Comparison of ENCODE assay signal across 31 cellular contexts in the genomic region with DNA sequence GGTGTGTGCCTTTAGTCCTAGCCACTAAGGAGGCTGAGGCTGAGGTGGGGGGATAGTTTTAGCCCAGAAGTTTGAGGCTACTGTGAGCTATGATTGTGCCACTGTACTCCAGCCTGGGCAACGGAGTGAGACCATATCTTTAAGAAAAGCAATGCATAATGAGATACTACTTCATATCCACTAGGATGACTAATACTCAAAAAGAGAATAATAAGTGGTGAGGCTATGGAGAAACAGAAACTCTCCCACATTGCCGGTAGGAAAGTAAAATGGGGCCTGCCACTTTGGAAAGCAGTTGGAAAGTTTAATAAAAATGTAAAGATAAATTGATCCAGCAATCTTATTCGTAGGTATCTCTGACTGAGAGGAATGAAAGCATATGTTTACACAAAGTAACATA. TPM values are rescaled to one million over a fixed set of nuclear protein-coding genes. Genes with fewer than 3 reads are reported as not detected.
"Had no signal": no experiment of that assay in that cellular context is flagged by ENCODE, and none has a peak within 500 bp of the region (broad histone marks: within the 10 kb centered on the region; RNA-seq: fewer than 3 reads in every experiment).

No MANE protein-coding gene starts in this region.

- H3K27ac ChIP-seq: ascending aorta, breast epithelium, esophagus muscularis mucosa, hepatocyte, pancreas, prostate gland, sigmoid colon, stomach, tibial artery, upper lobe of right lung, WERI-Rb-1 had no signal

- H3K27me3 Mint-ChIP-seq: activated naive CD8-positive, alpha-beta T cell; naive B cell; stimulated activated naive B cell treated with anti-CD40 and anti-IgM and Interleukin-4, amounts not matched to agents 10 μg/mL and 1 μg/mL and 100 μg/mL, for 72 hours had no signal

- H3K27ac Mint-ChIP-seq: activated naive CD8-positive, alpha-beta T cell; mesothelial cell of epicardium; naive B cell; stimulated activated naive B cell treated with anti-CD40 and anti-IgM and Interleukin-4, amounts not matched to agents 10 μg/mL and 1 μg/mL and 100 μg/mL, for 72 hours; T-helper 1 cell treated with Interleukin-12 subunit alpha and Interleukin-12 subunit beta and Interleukin-4 antibody, amounts not matched to agents 30 μg/mL and 1 μg/mL, for 36 hours had no signal

- H3K4me3 Mint-ChIP-seq: activated naive CD8-positive, alpha-beta T cell; mesothelial cell of epicardium; naive B cell; stimulated activated naive B cell treated with anti-CD40 and anti-IgM and Interleukin-4, amounts not matched to agents 10 μg/mL and 1 μg/mL and 100 μg/mL, for 72 hours; T-helper 1 cell treated with Interleukin-12 subunit alpha and Interleukin-12 subunit beta and Interleukin-4 antibody, amounts not matched to agents 30 μg/mL and 1 μg/mL, for 36 hours had no signal

- H3K9me3 Mint-ChIP-seq: mesothelial cell of epicardium; naive B cell; stimulated activated naive B cell treated with anti-CD40 and anti-IgM and Interleukin-4, amounts not matched to agents 10 μg/mL and 1 μg/mL and 100 μg/mL, for 72 hours; T-helper 1 cell treated with Interleukin-12 subunit alpha and Interleukin-12 subunit beta and Interleukin-4 antibody, amounts not matched to agents 30 μg/mL and 1 μg/mL, for 36 hours had no signal

- H3K9me3 ChIP-seq: ascending aorta, breast epithelium, esophagus muscularis mucosa, pancreas, prostate gland, sigmoid colon, stomach, tibial artery, upper lobe of right lung had no signal

- H3K4me3 ChIP-seq: ascending aorta, breast epithelium, esophagus muscularis mucosa, hepatocyte, pancreas, prostate gland, sigmoid colon, stomach, tibial artery, upper lobe of right lung had no signal

- H3K4me1 ChIP-seq: ascending aorta, breast epithelium, esophagus muscularis mucosa, pancreas, prostate gland, sigmoid colon, tibial artery, upper lobe of right lung had no signal

- H3K36me3 ChIP-seq: ascending aorta, breast epithelium, esophagus muscularis mucosa, pancreas, prostate gland, sigmoid colon, stomach, tibial artery, upper lobe of right lung, WERI-Rb-1 had no signal

- H3K36me3 Mint-ChIP-seq: activated naive CD8-positive, alpha-beta T cell; mesothelial cell of epicardium; naive B cell; stimulated activated naive B cell treated with anti-CD40 and anti-IgM and Interleukin-4, amounts not matched to agents 10 μg/mL and 1 μg/mL and 100 μg/mL, for 72 hours had no signal

- DNase-seq: activated CD4-positive, alpha-beta T cell treated with anti-CD3 and anti-CD28 coated beads for 48 hours; activated CD4-positive, alpha-beta T cell treated with anti-CD3 and anti-CD28 coated beads, Interleukin-2, amount 50 U/mL, for 48 hours; activated CD8-positive, alpha-beta memory T cell treated with anti-CD3 and anti-CD28 coated beads for 24 hours; activated effector memory CD4-positive, alpha-beta T cell treated with Interleukin-2 at 50 U/mL for 16 hours; activated naive CD4-positive, alpha-beta T cell treated with Interleukin-2 at 50 U/mL for 16 hours; central memory CD4-positive, alpha-beta T cell; glutamatergic neuron; islet precursor cell; left cardiac atrium; left ventricle myocardium superior; mammary epithelial cell; naive B cell; pancreas; sigmoid colon; small intestine; stimulated activated CD4-positive, alpha-beta T cell treated with anti-CD3 and anti-CD28 coated beads, Interleukin-2, amount 100 ng/mL, for 24 hours; stimulated activated naive B cell treated with anti-CD40 and anti-IgM and Interleukin-4, amounts not matched to agents 10 μg/mL and 1 μg/mL and 100 μg/mL, for 72 hours; stomach; T-helper 9 cell; tibial artery; upper lobe of right lung; WERI-Rb-1 had no signal

- ATAC-seq: activated CD4-positive, CD25-positive, alpha-beta regulatory T cell treated with anti-CD3 and anti-CD28 coated beads, Interleukin-2, amount 50 U/mL, for 24 hours; left cardiac atrium; left ventricle myocardium superior; pancreas; upper lobe of right lung had no signal

RNA-seq across cellular contexts. Expression of a gene that starts 18.6 kb away (rescaled TPM):
- total RNA-seq: ascending aorta, esophagus muscularis mucosa, hepatocyte, left cardiac atrium, left ventricle myocardium superior, mammary epithelial cell, mesothelial cell of epicardium, sigmoid colon had no signal
